In genomic region chr15:64412216-64412615, GRCh38 we compare ENCODE assay signal across 16 cellular contexts. TPM values are rescaled to one million over a fixed set of nuclear protein-coding genes. Genes with fewer than 3 reads are reported as not detected.
A peak's percentile ranks its signal among the peaks of the same experiment; 100 is the strongest.
DNase-seq lines count a peak whose midpoint lies in the region; ATAC-seq and TF ChIP-seq lines count a peak whose summit lies in the region.
"Had no signal": no experiment of that assay in that cellular context is flagged by ENCODE, and none has a peak within 500 bp of the region (broad histone marks: within the 10 kb centered on the region; RNA-seq: fewer than 3 reads in every experiment).

No MANE protein-coding gene starts in this region.

- no peaks in the 10 kb centered on the region for H4K20me1 ChIP-seq in mammary epithelial cell (ENCODE audit: insufficient read depth, low read length)
- H4K20me1 ChIP-seq in smooth muscle cell (ENCODE audit: low read depth), result no peaks in the 10 kb centered on the region

- CTCF ChIA-PET in mammary epithelial cell (lab: Charles Lee; ENCODE audit: low non-redundant PET), result no interaction called here

- ATAC-seq in activated T-cell treated with anti-CD3 and anti-CD28 coated beads, Interleukin-2, amount 50 U/mL, for 72 hours (replicated peaks in 1 of 2), result no peak
- ATAC-seq in esophagus mucosa, result peak; percentile 82
- ATAC-seq: GM12878, GM23338 had no signal

- H3K27ac Mint-ChIP-seq in activated T-cell treated with anti-CD3 and anti-CD28 coated beads, Interleukin-2, amount 50 U/mL, for 72 hours, result peak overlapping the region; percentile 36
- H3K27ac Mint-ChIP-seq in activated T-helper 1 cell treated with anti-CD3 and anti-CD28 coated beads, Interleukin-12 subunit alpha, Interleukin-12 subunit beta, Interleukin-2, Interleukin-4 antibody, amounts not matched to agents 30 ng/mL and 10 ng/mL and 1 ng/mL, durations not matched to agents 14 hours and 24 hours and 36 hours, result no peak overlapping the region
- H3K27ac Mint-ChIP-seq: B cell; CD4-positive, alpha-beta T cell; GM23338 had no signal

- dilution Hi-C loops in mammary epithelial cell (cut with HindIII; ENCODE audit: low sequenced_read_pairs), result no loop called here

- no TSS peak for BruUV-seq in mammary epithelial cell (replicated peaks; lab: Mats Ljungman, UMichigan)

- H3K79me2 ChIP-seq in mammary epithelial cell (ENCODE audit: insufficient read depth, low read length), result no peaks in the 10 kb centered on the region
- no peaks in the 10 kb centered on the region for H3K79me2 ChIP-seq in smooth muscle cell (ENCODE audit: low read depth)

- no peak overlapping the region for H3K4me3 ChIP-seq in mammary epithelial cell (replicated peaks in 1 of 3; ENCODE audit: insufficient read depth in 1 of 3, low read depth in 2 of 3, low read length in 3 of 3)
- H3K4me3 ChIP-seq in smooth muscle cell, result no peak overlapping the region
- H3K4me3 ChIP-seq: GM12878, GM23338 had no signal

- H3K4me1 Mint-ChIP-seq in activated T-cell treated with anti-CD3 and anti-CD28 coated beads, Interleukin-2, amount 50 U/mL, for 72 hours (ENCODE audit: low read depth), result no peaks in the 10 kb centered on the region
- H3K4me1 Mint-ChIP-seq in activated T-helper 1 cell treated with anti-CD3 and anti-CD28 coated beads, Interleukin-12 subunit alpha, Interleukin-12 subunit beta, Interleukin-2, Interleukin-4 antibody, amounts not matched to agents 30 ng/mL and 10 ng/mL and 1 ng/mL, durations not matched to agents 14 hours and 24 hours and 36 hours (ENCODE audit: low read depth), result no peaks in the 10 kb centered on the region
- H3K4me1 Mint-ChIP-seq: B cell, GM23338 had no signal

- H2AFZ ChIP-seq in mammary epithelial cell (ENCODE audit: low read depth, low read length) (no peak overlapping the region), smooth muscle cell (ENCODE audit: low read depth) (no peak overlapping the region)
- H2AFZ ChIP-seq: GM23338 had no signal

- H3K9me3 ChIP-seq in mammary epithelial cell (replicated peaks; ENCODE audit: insufficient read depth, low read length) (peaks cover 4% of the 10 kb centered on the region), smooth muscle cell (replicated peaks; ENCODE audit: low read depth) (no peaks in the 10 kb centered on the region)

- H3K27me3 Mint-ChIP-seq in activated T-cell treated with anti-CD3 and anti-CD28 coated beads, Interleukin-2, amount 50 U/mL, for 72 hours (ENCODE audit: low read depth), result no peaks in the 10 kb centered on the region
- H3K27me3 Mint-ChIP-seq in activated T-helper 1 cell treated with anti-CD3 and anti-CD28 coated beads, Interleukin-12 subunit alpha, Interleukin-12 subunit beta, Interleukin-2, Interleukin-4 antibody, amounts not matched to agents 30 ng/mL and 10 ng/mL and 1 ng/mL, durations not matched to agents 14 hours and 24 hours and 36 hours (ENCODE audit: insufficient read depth), result no peaks in the 10 kb centered on the region
- H3K27me3 Mint-ChIP-seq: B cell; CD4-positive, alpha-beta T cell had no signal

- H3K4me3 Mint-ChIP-seq in activated T-cell treated with anti-CD3 and anti-CD28 coated beads, Interleukin-2, amount 50 U/mL, for 72 hours, result no peak overlapping the region
- no peak overlapping the region for H3K4me3 Mint-ChIP-seq in activated T-helper 1 cell treated with anti-CD3 and anti-CD28 coated beads, Interleukin-12 subunit alpha, Interleukin-12 subunit beta, Interleukin-2, Interleukin-4 antibody, amounts not matched to agents 30 ng/mL and 10 ng/mL and 1 ng/mL, durations not matched to agents 14 hours and 24 hours and 36 hours
- H3K4me3 Mint-ChIP-seq: B cell; CD4-positive, alpha-beta T cell; GM23338 had no signal

- H3K4me2 ChIP-seq in mammary epithelial cell (ENCODE audit: insufficient read depth, low read depth, low read length) (peak overlapping the region; percentile 55), smooth muscle cell (no peak overlapping the region)
- H3K4me2 ChIP-seq: GM23338 had no signal

- no peak overlapping the region for H3K9ac ChIP-seq in mammary epithelial cell (ENCODE audit: insufficient read depth, low read length)
- H3K9ac ChIP-seq in smooth muscle cell (ENCODE audit: low read depth), result no peak overlapping the region

- intact Hi-C loops in mammary epithelial cell (cut with micrococcal nuclease), result loop anchor here (1.0 kb wide), 1 partner anchor 49 kb away; no protein-coding TSS in a partner anchor
- intact Hi-C loops in activated T-helper 1 cell treated with anti-CD3 and anti-CD28 coated beads, Interleukin-12 subunit alpha, Interleukin-12 subunit beta, Interleukin-2, Interleukin-4 antibody, amounts not matched to agents 30 ng/mL and 10 ng/mL and 1 ng/mL, durations not matched to agents 14 hours and 24 hours and 36 hours (cut with micrococcal nuclease), result no loop called here

- WGBS in mammary epithelial cell (ENCODE audit: low coverage, missing lambda C conversion rate), result 0% methylated on average over 2 of the region's 2 CpGs
- WGBS in smooth muscle cell (ENCODE audit: low lambda C conversion rate), result 84% methylated on average over 2 of the region's 2 CpGs

- in situ Hi-C loops in mammary epithelial cell (cut with MboI; ENCODE audit: low sequenced_read_pairs in 2 of 2), result no loop called here

- no peaks in the 10 kb centered on the region for H3F3A ChIP-seq in smooth muscle cell (ENCODE audit: low read depth)

- DNase-seq in activated T-cell treated with anti-CD3 and anti-CD28 coated beads, Interleukin-2, amount 50 U/mL, for 72 hours, result no peak
- DNase-seq in activated T-cell treated with anti-CD3 and anti-CD28 coated beads, Interleukin-2, amount 50 U/mL, for 1 hour, result no peak
- DNase-seq in mammary epithelial cell (peak; percentile 90), smooth muscle cell (lab: John Stamatoyannopoulos, UW; ENCODE audit: unreplicated experiment) (no peak), NCI-H2227 (lab: John Stamatoyannopoulos, UW; ENCODE audit: unreplicated experiment) (no peak), kidney glomerular epithelial cell (lab: John Stamatoyannopoulos, UW) (no peak)
- no peak for DNase-seq in activated T-helper 1 cell treated with anti-CD3 and anti-CD28 coated beads, Interleukin-12 subunit alpha, Interleukin-12 subunit beta, Interleukin-2, Interleukin-4 antibody, amounts not matched to agents 30 ng/mL and 10 ng/mL and 1 ng/mL, durations not matched to agents 14 hours and 24 hours and 36 hours (ENCODE audit: low spot score)
- DNase-seq: 8988T; C1 segment of cervical spinal cord; CD4-positive, alpha-beta T cell; DMS79; H7 had no signal

- H3K4me1 ChIP-seq in mammary epithelial cell (ENCODE audit: insufficient read depth, low read length) (peaks cover 6% of the 10 kb centered on the region), smooth muscle cell (ENCODE audit: low read depth) (no peaks in the 10 kb centered on the region)

- H3K36me3 Mint-ChIP-seq in activated T-cell treated with anti-CD3 and anti-CD28 coated beads, Interleukin-2, amount 50 U/mL, for 72 hours (ENCODE audit: insufficient read depth in 2 of 2), result peaks cover 6 to 29% of the 10 kb centered on the region in 2 donors
- peaks cover 32% of the 10 kb centered on the region for H3K36me3 Mint-ChIP-seq in activated T-helper 1 cell treated with anti-CD3 and anti-CD28 coated beads, Interleukin-12 subunit alpha, Interleukin-12 subunit beta, Interleukin-2, Interleukin-4 antibody, amounts not matched to agents 30 ng/mL and 10 ng/mL and 1 ng/mL, durations not matched to agents 14 hours and 24 hours and 36 hours (ENCODE audit: low read depth)

- no peak for TF ChIP-seq CTCF in mammary epithelial cell (conservative IDR thresholded peaks at IDR 0.05 in 1 of 2, IDR thresholded peaks at IDR 0.05 in 1 of 2; ENCODE audit: extremely low read depth in 1 of 2, insufficient read depth in 1 of 2, low read depth in 1 of 2, low read length in 2 of 2)
- TF ChIP-seq CTCF in smooth muscle cell (IDR thresholded peaks at IDR 0.05; ENCODE audit: borderline replicate concordance, insufficient read depth, poor library complexity, severe bottlenecking), result no peak

- peak overlapping the region; percentile 94 for H3K27ac ChIP-seq in mammary epithelial cell (ENCODE audit: insufficient read depth, low read depth, low read length)
- H3K27ac ChIP-seq in smooth muscle cell (ENCODE audit: low read depth), result peak overlapping the region; percentile 74

- H3K36me3 ChIP-seq in mammary epithelial cell (ENCODE audit: insufficient read depth, low read length) (peaks cover 36% of the 10 kb centered on the region), smooth muscle cell (ENCODE audit: low read depth) (peaks cover 17% of the 10 kb centered on the region)

- H3K27me3 ChIP-seq in mammary epithelial cell (ENCODE audit: insufficient read depth, low read length), result no peaks in the 10 kb centered on the region
- no peaks in the 10 kb centered on the region for H3K27me3 ChIP-seq in smooth muscle cell (ENCODE audit: low read depth)

- H3K9me3 Mint-ChIP-seq in activated T-cell treated with anti-CD3 and anti-CD28 coated beads, Interleukin-2, amount 50 U/mL, for 72 hours, result no peaks in the 10 kb centered on the region
- no peaks in the 10 kb centered on the region for H3K9me3 Mint-ChIP-seq in activated T-helper 1 cell treated with anti-CD3 and anti-CD28 coated beads, Interleukin-12 subunit alpha, Interleukin-12 subunit beta, Interleukin-2, Interleukin-4 antibody, amounts not matched to agents 30 ng/mL and 10 ng/mL and 1 ng/mL, durations not matched to agents 14 hours and 24 hours and 36 hours
- H3K9me3 Mint-ChIP-seq: CD4-positive, alpha-beta T cell; GM23338 had no signal

RNA-seq across cellular contexts. Expression of gene TRIP4, which starts 24.6 kb away (rescaled TPM):
- 10 to 100 TPM; 27.9 to 29.7 TPM for total RNA-seq in activated T-cell treated with anti-CD3 and anti-CD28 coated beads, Interleukin-2, amount 50 U/mL, for 72 hours
- total RNA-seq in mammary epithelial cell, result 10 to 100 TPM; 15.3 to 28.4 TPM
- polyA plus RNA-seq in mammary epithelial cell, result 14.0 TPM
- 15.3 TPM for polyA minus RNA-seq in mammary epithelial cell
- total RNA-seq in esophagus mucosa, result 22.1 TPM
- 10.8 and 15.0 TPM in 2 replicates for total RNA-seq in smooth muscle cell
- 22.4 and 39.0 TPM in 2 replicates for polyA plus RNA-seq in smooth muscle cell
- 17.5 and 21.7 TPM in 2 replicates for total RNA-seq in activated T-helper 1 cell treated with anti-CD3 and anti-CD28 coated beads, Interleukin-12 subunit alpha, Interleukin-12 subunit beta, Interleukin-2, Interleukin-4 antibody, amounts not matched to agents 30 ng/mL and 10 ng/mL and 1 ng/mL, durations not matched to agents 14 hours and 24 hours and 36 hours

RNA-seq across cellular contexts. Expression of gene PCLAF, which starts 31.0 kb away (rescaled TPM):
- 10 to 100 TPM; 70.6 to 77.7 TPM for total RNA-seq in activated T-cell treated with anti-CD3 and anti-CD28 coated beads, Interleukin-2, amount 50 U/mL, for 72 hours
- total RNA-seq in mammary epithelial cell (10 to 100 TPM in 1 of 2 donors, 1 to 10 TPM in 1; 4.7 to 26.3 TPM), esophagus mucosa (18.3 TPM), smooth muscle cell (19.0 and 36.2 TPM in 2 replicates)
- polyA plus RNA-seq in mammary epithelial cell (96.3 TPM), smooth muscle cell (30.7 and 37.6 TPM in 2 replicates)
- 86.4 TPM for polyA minus RNA-seq in mammary epithelial cell
- 58.6 and 69.8 TPM in 2 replicates for total RNA-seq in activated T-helper 1 cell treated with anti-CD3 and anti-CD28 coated beads, Interleukin-12 subunit alpha, Interleukin-12 subunit beta, Interleukin-2, Interleukin-4 antibody, amounts not matched to agents 30 ng/mL and 10 ng/mL and 1 ng/mL, durations not matched to agents 14 hours and 24 hours and 36 hours

RNA-seq across cellular contexts. Expression of gene ZNF609, which starts 48.2 kb away (rescaled TPM):
- 10 to 100 TPM; 43.9 to 52.6 TPM for total RNA-seq in activated T-cell treated with anti-CD3 and anti-CD28 coated beads, Interleukin-2, amount 50 U/mL, for 72 hours
- 10 to 100 TPM; 24.3 to 38.1 TPM for total RNA-seq in mammary epithelial cell
- polyA plus RNA-seq in mammary epithelial cell, result 13.3 TPM
- 132 TPM for polyA minus RNA-seq in mammary epithelial cell
- total RNA-seq in esophagus mucosa, result 17.9 TPM
- total RNA-seq in smooth muscle cell, result 15.6 and 15.9 TPM in 2 replicates
- polyA plus RNA-seq in smooth muscle cell, result 9.9 and 10.7 TPM in 2 replicates
- total RNA-seq in activated T-helper 1 cell treated with anti-CD3 and anti-CD28 coated beads, Interleukin-12 subunit alpha, Interleukin-12 subunit beta, Interleukin-2, Interleukin-4 antibody, amounts not matched to agents 30 ng/mL and 10 ng/mL and 1 ng/mL, durations not matched to agents 14 hours and 24 hours and 36 hours, result 65.4 and 73.8 TPM in 2 replicates

RNA-seq across cellular contexts. Expression of gene CSNK1G1, which starts 56.2 kb away (rescaled TPM):
- total RNA-seq in activated T-cell treated with anti-CD3 and anti-CD28 coated beads, Interleukin-2, amount 50 U/mL, for 72 hours, result 10 to 100 TPM; 29.4 to 31.3 TPM
- total RNA-seq in mammary epithelial cell (10 to 100 TPM; 43.9 to 61.0 TPM), esophagus mucosa (17.3 TPM), smooth muscle cell (23.2 and 27.9 TPM in 2 replicates)
- polyA plus RNA-seq in mammary epithelial cell (19.7 TPM), smooth muscle cell (12.7 and 12.8 TPM in 2 replicates)
- 30.5 TPM for polyA minus RNA-seq in mammary epithelial cell
- 31.3 and 33.2 TPM in 2 replicates for total RNA-seq in activated T-helper 1 cell treated with anti-CD3 and anti-CD28 coated beads, Interleukin-12 subunit alpha, Interleukin-12 subunit beta, Interleukin-2, Interleukin-4 antibody, amounts not matched to agents 30 ng/mL and 10 ng/mL and 1 ng/mL, durations not matched to agents 14 hours and 24 hours and 36 hours
